ENCODE assay signal across 33 cellular contexts in genomic region chr2:59590802-59591201, GRCh38.
"Had no signal": no experiment of that assay in that cellular context is flagged by ENCODE, and none has a peak within 500 bp of the region (broad histone marks: within the 10 kb centered on the region; RNA-seq: fewer than 3 reads in every experiment).

No MANE protein-coding gene starts in this region.

- H3K4me3 ChIP-seq: adrenal gland, body of pancreas, breast epithelium had no signal

- H3K9me3 ChIP-seq: adrenal gland, body of pancreas, breast epithelium had no signal

- H3K4me1 ChIP-seq: adrenal gland, body of pancreas, breast epithelium had no signal

- H3K27me3 ChIP-seq: adrenal gland, body of pancreas, brain microvascular endothelial cell, breast epithelium had no signal

- H3K36me3 ChIP-seq: adrenal gland, brain microvascular endothelial cell, breast epithelium had no signal

- ATAC-seq: activated CD8-positive, alpha-beta T cell treated with anti-CD3 and anti-CD28 coated beads for 36 hours; activated naive CD4-positive, alpha-beta T cell treated with anti-CD3 and anti-CD28 coated beads, Interleukin-2, amount 50 U/mL, for 72 hours; activated T-cell treated with anti-CD3 and anti-CD28 coated beads, Interleukin-2, amount 50 U/mL, for 4 hours; activated T-cell treated with anti-CD3 and anti-CD28 coated beads, Interleukin-2, amount 50 U/mL, for 72 hours; activated T-helper 17 cell treated with anti-CD3 and anti-CD28 coated beads, Interleukin-2, amount 50 U/mL, for 72 hours; body of pancreas had no signal

- DNase-seq: activated B cell treated with CpG ODN at 0.5 μM for 24 hours; activated CD4-positive, alpha-beta memory T cell treated with anti-CD3 and anti-CD28 coated beads for 36 hours; activated CD4-positive, alpha-beta T cell treated with anti-CD3 and anti-CD28 coated beads for 4 hours; activated CD4-positive, alpha-beta T cell treated with anti-CD3 and anti-CD28 coated beads, Interleukin-2, amount 10 ng/mL, durations not matched to agents 24 days and 14 days; activated CD4-positive, alpha-beta T cell treated with anti-CD3 and anti-CD28 coated beads, Interleukin-2, amount 50 U/mL, for 1 hour; activated CD4-positive, alpha-beta T cell treated with anti-CD3 and anti-CD28 coated beads, Interleukin-2, amount 50 U/mL, for 4 hours; activated CD4-positive, CD25-positive, alpha-beta regulatory T cell treated with anti-CD3 and anti-CD28 coated beads, Interleukin-2, amount 50 U/mL, for 72 hours; activated CD8-positive, alpha-beta memory T cell treated with anti-CD3 and anti-CD28 coated beads, Interleukin-2, amount 50 U/mL, for 4 hours; activated CD8-positive, alpha-beta T cell treated with anti-CD3 and anti-CD28 coated beads for 36 hours; activated effector memory CD4-positive, alpha-beta T cell treated with anti-CD3 and anti-CD28 coated beads, Interleukin-2, amount 50 U/mL, for 16 hours; activated gamma-delta T cell treated with Interleukin-2 at 50 U/mL for 16 hours; activated naive CD4-positive, alpha-beta T cell; activated naive CD4-positive, alpha-beta T cell treated with anti-CD3 and anti-CD28 coated beads for 36 hours; activated naive CD4-positive, alpha-beta T cell treated with anti-CD3 and anti-CD28 coated beads, Interleukin-2, amount 50 U/mL, for 16 hours; activated naive CD8-positive, alpha-beta T cell treated with anti-CD3 and anti-CD28 coated beads for 36 hours; activated T-cell treated with anti-CD3 and anti-CD28 coated beads for 4 hours; activated T-cell treated with anti-CD3 and anti-CD28 coated beads, Interleukin-2, amount 50 U/mL, for 1 hour; activated T-cell treated with anti-CD3 and anti-CD28 coated beads, Interleukin-2, amount 50 U/mL, for 4 hours; activated T-cell treated with anti-CD3 and anti-CD28 coated beads, Interleukin-2, amount 50 U/mL, for 72 hours; adrenal gland; amniotic stem cell; aorta; body of pancreas; brain microvascular endothelial cell; caudate nucleus; SW 1271; T-helper 1 cell; T-helper 2 cell; T-helper 9 cell had no signal

- H3K27ac ChIP-seq: adrenal gland, body of pancreas, brain microvascular endothelial cell, breast epithelium, VCaP had no signal
